In the genomic region with DNA sequence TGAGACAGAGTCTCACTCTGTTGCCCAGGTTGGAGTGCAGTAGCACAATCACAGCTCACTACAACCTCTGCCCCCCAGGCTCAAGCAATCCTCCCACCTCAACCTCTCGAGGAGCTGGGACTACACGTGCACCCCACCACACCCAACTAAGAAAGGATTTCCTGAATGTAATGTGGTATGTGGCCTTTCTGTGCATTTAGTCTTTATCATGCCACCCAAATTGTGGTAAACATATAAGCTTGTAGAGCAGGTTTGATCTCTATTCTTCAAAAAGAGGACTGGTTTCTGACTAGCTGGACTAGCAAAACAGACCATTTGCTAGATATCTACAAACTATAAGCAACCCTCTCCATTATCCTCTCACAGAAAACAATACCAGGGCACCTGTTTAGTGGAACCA, we compare ENCODE assay signal across 7 cellular contexts. TPM values are rescaled to one million over a fixed set of nuclear protein-coding genes. Genes with fewer than 3 reads are reported as not detected.
DNase-seq lines count a peak whose midpoint lies in the region; ATAC-seq and TF ChIP-seq lines count a peak whose summit lies in the region.

No MANE protein-coding gene starts in this region.

- no peaks in the 10 kb centered on the region for H3K27me3 Mint-ChIP-seq in neural crest cell (ENCODE audit: low read depth)

- ATAC-seq in GM18907 (IDR thresholded peaks at IDR 0.05; ENCODE audit: unreplicated experiment), result peak; percentile 3
- no peak for ATAC-seq in GM18520 (IDR thresholded peaks at IDR 0.05; ENCODE audit: unreplicated experiment)
- no peak for ATAC-seq in GM19328 (IDR thresholded peaks at IDR 0.05; ENCODE audit: unreplicated experiment)

- DNase-seq in LHCN-M2 (ENCODE audit: low read depth) (peak; percentile 5), brain microvascular endothelial cell (no peak), neural crest cell (ENCODE audit: low read depth, low spot score) (no peak), NCI-H187 treated with DMSO at 0.1 percent for 48 hours (lab: John Stamatoyannopoulos, UW) (no peak)

- H3K27me3 ChIP-seq in brain microvascular endothelial cell (replicated peaks), result no peaks in the 10 kb centered on the region

- H3K27ac ChIP-seq in brain microvascular endothelial cell, result peak overlapping the region; percentile 91

- no peak overlapping the region for H3K4me3 ChIP-seq in brain microvascular endothelial cell (ENCODE audit: low read depth, low read length)

- TF ChIP-seq CTCF in brain microvascular endothelial cell (IDR thresholded peaks at IDR 0.05; ENCODE audit: low read depth, low read length, missing control alignments) (no peak), neural crest cell (conservative IDR thresholded peaks at IDR 0.05) (no peak)

- peaks cover 23% of the 10 kb centered on the region for H3K4me1 Mint-ChIP-seq in neural crest cell

- H3K27ac Mint-ChIP-seq in neural crest cell (ENCODE audit: unreplicated experiment), result peak overlapping the region; percentile 46

- in situ Hi-C loops in brain microvascular endothelial cell (cut with HindIII; ENCODE audit: low pct_ligation_motif_present, low sequenced_read_pairs), result no loop called here

- H3K36me3 Mint-ChIP-seq in neural crest cell (ENCODE audit: low read depth), result peaks cover 11% of the 10 kb centered on the region

- no peak overlapping the region for H3K4me3 Mint-ChIP-seq in neural crest cell

- no peaks in the 10 kb centered on the region for H3K9me3 Mint-ChIP-seq in neural crest cell

- H3K36me3 ChIP-seq in brain microvascular endothelial cell (replicated peaks), result no peaks in the 10 kb centered on the region

RNA-seq across cellular contexts. Expression of a gene that starts 33.6 kb away (rescaled TPM):
- total RNA-seq in LHCN-M2 (2014; rRNA removed) (10.4 and 10.7 TPM in 2 replicates), neural crest cell (104 and 105 TPM in 2 replicates)
- 14.8 TPM for polyA plus RNA-seq in LHCN-M2 (2012)
